22 cellular contexts compared by ENCODE assay signal in genomic region chr4:165766018-165766417, GRCh38.
A peak's percentile ranks its signal among the peaks of the same experiment; 100 is the strongest.
DNase-seq lines count a peak whose midpoint lies in the region; ATAC-seq, FAIRE-seq and TF ChIP-seq lines count a peak whose summit lies in the region.
"Had no signal": no experiment of that assay in that cellular context is flagged by ENCODE, and none has a peak within 500 bp of the region (broad histone marks: within the 10 kb centered on the region; RNA-seq: fewer than 3 reads in every experiment).

No MANE protein-coding gene starts in this region.

- intact Hi-C loops in endothelial cell of umbilical vein (cut with micrococcal nuclease) (loop anchor here (1.0 to 10.0 kb wide), 4 partner anchors 25 to 229 kb away; partner anchors contain the start of gene TLL1), right lobe of liver (cut with DNase I) (no loop called here)

- no peak overlapping the region for H2AFZ ChIP-seq in endothelial cell of umbilical vein (ENCODE audit: low read depth, low read length)
- H2AFZ ChIP-seq: GM23338, PC-9 had no signal

- FAIRE-seq in endothelial cell of umbilical vein (lab: Jason Lieb, UNC), result peak; percentile 93
- FAIRE-seq: GM12891, GM19239, HTR-8/SVneo had no signal

- CTCF ChIA-PET in endothelial cell of umbilical vein (lab: Charles Lee), result interaction anchor here (0.9 to 1.7 kb wide), 11 partner anchors 9 to 400 kb away, joined by 3 to 6 read pairs (median 3); no protein-coding TSS in a partner anchor

- no peaks in the 10 kb centered on the region for H3K79me2 ChIP-seq in endothelial cell of umbilical vein (ENCODE audit: control insufficient read depth, insufficient read depth, low read length)

- POLR2A ChIA-PET in endothelial cell of umbilical vein (lab: Charles Lee), result no interaction called here

- no peaks in the 10 kb centered on the region for H3K27me3 ChIP-seq in endothelial cell of umbilical vein (ENCODE audit: control insufficient read depth in 2 of 2, insufficient read depth in 2 of 2, low read length in 2 of 2)
- no peaks in the 10 kb centered on the region for H3K27me3 ChIP-seq in right lobe of liver
- no peaks in the 10 kb centered on the region for H3K27me3 ChIP-seq in skeletal muscle tissue (ENCODE audit: control insufficient read depth in 3 of 3, insufficient read depth in 3 of 3, low read length in 3 of 3)
- H3K27me3 ChIP-seq: MG63 had no signal

- TF ChIP-seq CTCF in endothelial cell of umbilical vein (IDR thresholded peaks at IDR 0.05; ENCODE audit: extremely low read depth in 1 of 2, insufficient read depth in 1 of 2, low read depth in 1 of 2, low read length in 2 of 2) (no peak), right lobe of liver (IDR thresholded peaks at IDR 0.05) (no peak)

- H3K4me1 ChIP-seq in endothelial cell of umbilical vein (ENCODE audit: control insufficient read depth, extremely low read depth, insufficient read depth, low read length), result peaks cover 39% of the 10 kb centered on the region
- H3K4me1 ChIP-seq in right lobe of liver, result no peaks in the 10 kb centered on the region
- H3K4me1 ChIP-seq in skeletal muscle tissue (ENCODE audit: control insufficient read depth in 3 of 3, insufficient read depth in 3 of 3, low read length in 3 of 3), result peaks cover 0 to 2% (median 0%) of the 10 kb centered on the region in 3 donors

- H3K27ac ChIP-seq in endothelial cell of umbilical vein (ENCODE audit: insufficient read depth, low read depth, low read length) (peak overlapping the region; percentile 25), right lobe of liver (no peak overlapping the region), skeletal muscle tissue (ENCODE audit: low read depth, low read length) (peak overlapping the region; percentile 29)
- H3K27ac ChIP-seq: PC-9, RWPE1 had no signal

- dilution Hi-C loops in endothelial cell of umbilical vein (cut with MboI; ENCODE audit: extremely low pct_ligation_motif_present, low sequenced_read_pairs), result no loop called here

- no peaks in the 10 kb centered on the region for H3K36me3 ChIP-seq in endothelial cell of umbilical vein (ENCODE audit: control insufficient read depth in 2 of 2, extremely low read depth in 1 of 2, insufficient read depth in 2 of 2, low read length in 2 of 2)
- no peaks in the 10 kb centered on the region for H3K36me3 ChIP-seq in right lobe of liver
- H3K36me3 ChIP-seq in skeletal muscle tissue (ENCODE audit: control insufficient read depth in 3 of 3, insufficient read depth in 3 of 3, low read length in 3 of 3), result no peaks in the 10 kb centered on the region
- H3K36me3 ChIP-seq: MG63 had no signal

- WGBS in right lobe of liver (ENCODE audit: insufficient coverage, low coverage, low lambda C conversion rate, missing lambda C conversion rate), result 53% methylated on average over 6 of the region's 6 CpGs

- H3K9me3 ChIP-seq in endothelial cell of umbilical vein (replicated peaks; ENCODE audit: control insufficient read depth, insufficient read depth, low read length), result no peaks in the 10 kb centered on the region
- no peaks in the 10 kb centered on the region for H3K9me3 ChIP-seq in right lobe of liver
- no peaks in the 10 kb centered on the region for H3K9me3 ChIP-seq in skeletal muscle tissue (ENCODE audit: control insufficient read depth in 3 of 3, low read length in 3 of 3)
- H3K9me3 ChIP-seq: MG63 had no signal

- ATAC-seq in right lobe of liver (peak; percentile 67 to 91 (median 80)), SK-N-SH treated with all-trans-retinoic acid at 6 μM for 48 hours (no peak)
- ATAC-seq: GM23338, HCT116 had no signal

- H4K20me1 ChIP-seq in endothelial cell of umbilical vein (replicated peaks; ENCODE audit: control insufficient read depth, extremely low read depth, insufficient read depth, low read length), result no peaks in the 10 kb centered on the region

- TF ChIP-seq POLR2A in endothelial cell of umbilical vein (IDR thresholded peaks at IDR 0.05; ENCODE audit: low read depth, low read length) (peak; percentile 60), right lobe of liver (IDR thresholded peaks at IDR 0.05) (no peak)

- no TSS peak for BruUV-seq in endothelial cell of umbilical vein (replicated peaks; lab: Mats Ljungman, UMichigan)

- H3K4me3 ChIP-seq in endothelial cell of umbilical vein (replicated peaks in 1 of 3; ENCODE audit: insufficient read depth in 1 of 3, low read depth in 1 of 3, low read length in 3 of 3) (no peak overlapping the region), right lobe of liver (no peak overlapping the region), skeletal muscle tissue (ENCODE audit: low read length in 3 of 3) (no peak overlapping the region)
- H3K4me3 ChIP-seq: GM23338, MG63, PC-9 had no signal

- peak overlapping the region; percentile 50 for H3K4me2 ChIP-seq in endothelial cell of umbilical vein (ENCODE audit: insufficient read depth, low read length)
- H3K4me2 ChIP-seq: GM23338, PC-9 had no signal

- DNase-seq in dermis blood vessel endothelial cell (peak; percentile 94), endothelial cell of umbilical vein (ENCODE audit: low read depth, low spot score) (peak; percentile 93), right lobe of liver (no peak), pons (ENCODE audit: low spot score) (no peak)
- no peak for DNase-seq in stimulated activated CD4-positive, alpha-beta T cell treated with anti-CD3 and anti-CD28 coated beads, Interleukin-4, amount 100 ng/mL, for 4 hours
- DNase-seq: ACHN, C1 segment of cervical spinal cord, Karpas-422, MG63, NCI-H1092, NCI-H146, NCI-H2171, NCI-H526, PC-9 had no signal

- no peaks in the 10 kb centered on the region for H3K9me1 ChIP-seq in endothelial cell of umbilical vein (replicated peaks; ENCODE audit: control insufficient read depth, extremely low read depth, insufficient read depth, low read length)

- H3K9ac ChIP-seq in endothelial cell of umbilical vein (replicated peaks; ENCODE audit: extremely low read depth, insufficient read depth, low read length) (no peak overlapping the region), skeletal muscle tissue (ENCODE audit: low read depth in 1 of 3, low read length in 3 of 3) (no peak overlapping the region)

TF ChIP-seq in endothelial cell of umbilical vein, 7 proteins besides CTCF, POLR2A, EP300 and RAD21:
- peak; percentile 98 for TF ChIP-seq GATA2 (IDR thresholded peaks at IDR 0.05; ENCODE audit: insufficient read depth, insufficient read length, low read depth, low read length)
- no peak for TF ChIP-seq JUN (IDR thresholded peaks at IDR 0.05; ENCODE audit: borderline replicate concordance, insufficient read depth, insufficient read length, low read depth)
- peak; percentile 34 for TF ChIP-seq FOS (IDR thresholded peaks at IDR 0.05; ENCODE audit: borderline replicate concordance, insufficient read depth, low read length)
- peak; percentile 84 for TF ChIP-seq POLR2AphosphoS5 (IDR thresholded peaks at IDR 0.05; ENCODE audit: insufficient read depth, low read depth, low read length)
- no peak for TF ChIP-seq EZH2 (IDR thresholded peaks at IDR 0.05; ENCODE audit: borderline replicate concordance, low read depth, low read length, severe bottlenecking)
- no peak for TF ChIP-seq MAX (IDR thresholded peaks at IDR 0.05; ENCODE audit: insufficient read depth, insufficient read length)
- no peak for TF ChIP-seq MYC (IDR thresholded peaks at IDR 0.05; ENCODE audit: low read depth, low read length)

TF ChIP-seq in SK-N-SH treated with all-trans-retinoic acid at 6 μM for 48 hours, 23 proteins besides CTCF, POLR2A, EP300 and RAD21:
- no peak for TF ChIP-seq CSRNP3 (CRISPR knock-in tag; IDR thresholded peaks at IDR 0.05)
- no peak for TF ChIP-seq SNAI2 (CRISPR knock-in tag; IDR thresholded peaks at IDR 0.05)
- no peak for TF ChIP-seq ESRRG (CRISPR knock-in tag; IDR thresholded peaks at IDR 0.05)
- no peak for TF ChIP-seq ZFP30 (CRISPR knock-in tag; IDR thresholded peaks at IDR 0.05)
- no peak for TF ChIP-seq BACH2 (CRISPR knock-in tag; IDR thresholded peaks at IDR 0.05; ENCODE audit: borderline replicate concordance)
- TF ChIP-seq ZNF70 (CRISPR knock-in tag; IDR thresholded peaks at IDR 0.05), result no peak
- TF ChIP-seq ISL1 (CRISPR knock-in tag; IDR thresholded peaks at IDR 0.05), result no peak
- no peak for TF ChIP-seq ZC3H10 (CRISPR knock-in tag; IDR thresholded peaks at IDR 0.05)
- TF ChIP-seq GLIS3 (CRISPR knock-in tag; IDR thresholded peaks at IDR 0.05), result no peak

Comparison
In these comparisons a context has a peak if more than half of its experiments do, and no peak if none do; other contexts are left out.
1. DNase-seq: peak in dermis blood vessel endothelial cell (single experiment) and endothelial cell of umbilical vein (single experiment); none in right lobe of liver (0 of 3), stimulated activated CD4-positive, alpha-beta T cell treated with anti-CD3 and anti-CD28 coated beads, Interleukin-4, amount 100 ng/mL, for 4 hours (0 of 2) and pons (single experiment).
2. H3K27ac ChIP-seq: peak in endothelial cell of umbilical vein (single experiment) and skeletal muscle tissue (single experiment); none in right lobe of liver (0 of 3).